Comparison of ENCODE assay signal across 28 cellular contexts in the genomic region with DNA sequence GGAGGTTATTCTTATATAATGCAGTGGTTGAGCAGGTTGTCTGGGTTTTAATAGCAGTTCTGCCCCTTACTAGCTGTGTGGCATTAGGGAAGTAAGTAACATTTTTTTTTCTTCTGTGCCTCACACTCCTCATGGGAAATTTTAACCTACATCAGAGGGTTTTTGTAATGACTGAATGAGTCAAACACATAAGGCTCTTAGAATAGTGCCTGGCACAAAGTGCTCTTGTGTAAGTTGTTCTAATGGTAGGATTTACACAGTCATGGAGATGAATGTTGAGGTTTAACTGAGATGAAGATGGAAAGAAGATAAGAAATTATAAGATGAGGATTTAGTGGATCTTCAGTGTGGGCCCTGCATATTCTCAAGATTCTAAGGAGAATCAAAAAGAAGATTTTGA.
"Had no signal": no experiment of that assay in that cellular context is flagged by ENCODE, and none has a peak within 500 bp of the region (broad histone marks: within the 10 kb centered on the region; RNA-seq: fewer than 3 reads in every experiment).

No MANE protein-coding gene starts in this region.

- FAIRE-seq: endometrium, islet of Langerhans, small intestine had no signal

- H3K4me1 ChIP-seq: foreskin keratinocyte, left lung, right lobe of liver, thyroid gland, vagina had no signal

- H3K27ac ChIP-seq: foreskin keratinocyte, heart right ventricle, left lung, ovary, psoas muscle, right lobe of liver, thyroid gland, vagina had no signal

- H3K27me3 ChIP-seq: foreskin keratinocyte, heart right ventricle, left lung, ovary, right lobe of liver, thyroid gland, vagina had no signal

- ATAC-seq: effector memory CD8-positive, alpha-beta T cell; foreskin keratinocyte; heart right ventricle; left cardiac atrium; left lung; naive thymus-derived CD8-positive, alpha-beta T cell; psoas muscle; right lobe of liver; stimulated activated naive CD8-positive, alpha-beta T cell treated with anti-CD3 and anti-CD28 coated beads, Interleukin-15, amount 100 ng/mL, for 72 hours had no signal

- H3K4me3 ChIP-seq: heart right ventricle, left lung, ovary, psoas muscle, right lobe of liver, thyroid gland, vagina had no signal

- H3K9me3 ChIP-seq: left lung, ovary, psoas muscle, right lobe of liver, thyroid gland, vagina had no signal

- H3K36me3 ChIP-seq: heart right ventricle, left lung, ovary, right lobe of liver, thyroid gland, vagina had no signal

- DNase-seq: cortex of kidney; effector memory CD8-positive, alpha-beta T cell; foreskin keratinocyte; glutamatergic neuron; heart right ventricle; hippocampal formation; left cardiac atrium; left lung; mesenchymal stem cell; midbrain; naive thymus-derived CD8-positive, alpha-beta T cell; nephron progenitor cell; occipital lobe; ovary; posterior cingulate gyrus; psoas muscle; right lobe of liver; small intestine; stimulated activated CD4-positive, alpha-beta T cell treated with anti-CD3 and anti-CD28 coated beads, Interleukin-15, amount 100 ng/mL, for 24 hours; stimulated activated CD4-positive, alpha-beta T cell treated with anti-CD3 and anti-CD28 coated beads, Interleukin-2, amount 100 ng/mL, for 48 hours; stimulated activated CD8-positive, alpha-beta memory T cell treated with anti-CD3 and anti-CD28 coated beads, Interleukin-4, amount 100 ng/mL, for 48 hours; stimulated activated naive CD4-positive, alpha-beta T cell; stimulated activated naive CD8-positive, alpha-beta T cell treated with anti-CD3 and anti-CD28 coated beads, Interleukin-15, amount 100 ng/mL, for 72 hours; thyroid gland; trophoblast cell had no signal
